In genomic region chr15:34637305-34637704, GRCh38 we compare ENCODE assay signal across 7 cellular contexts.
"Had no signal": no experiment of that assay in that cellular context is flagged by ENCODE, and none has a peak within 500 bp of the region (broad histone marks: within the 10 kb centered on the region; RNA-seq: fewer than 3 reads in every experiment).

No MANE protein-coding gene starts in this region.

- ATAC-seq: GM12878 had no signal

- H3K4me3 ChIP-seq: GM12878 had no signal

- DNase-seq: GDM1, GF-D8 had no signal

- FAIRE-seq: GM12878, GM12891, GM12892, GM18507, GM19239 had no signal
